Comparison of ENCODE assay signal across 1 cellular context in genomic region chr6:159520002-159520401, GRCh38.
TF ChIP-seq lines count a peak whose summit lies in the region.

No MANE protein-coding gene starts in this region.

TF ChIP-seq in K562, 482 proteins besides CTCF, POLR2A, EP300 and RAD21 (continued from another document):
- TF ChIP-seq FOXM1 (IDR thresholded peaks at IDR 0.05; ENCODE audit: low read depth) (no peak), FOXM1 (CRISPR knock-in tag; IDR thresholded peaks at IDR 0.05; ENCODE audit: low read depth) (no peak), SRF (CRISPR knock-in tag; IDR thresholded peaks at IDR 0.05) (no peak), RCOR1 (IDR thresholded peaks at IDR 0.05; ENCODE audit: borderline replicate concordance in 1 of 2, low read depth in 2 of 2, low read length in 2 of 2) (peak in 1 of 2 experiments; percentile 56; a peak in 2 of 4 replicates), ZNF174 (CRISPR knock-in tag; IDR thresholded peaks at IDR 0.05) (no peak), ZBTB1 (CRISPR knock-in tag; IDR thresholded peaks at IDR 0.05; ENCODE audit: borderline replicate concordance, low read depth) (no peak), TAL1 (IDR thresholded peaks at IDR 0.05) (peak; percentile 80), ARID1B (IDR thresholded peaks at IDR 0.05) (peak; percentile 79), PYGO2 (tag; IDR thresholded peaks at IDR 0.05) (no peak), XRCC4 (IDR thresholded peaks at IDR 0.05; ENCODE audit: extremely low read depth, insufficient read depth, insufficient read length) (no peak), BRD4 (IDR thresholded peaks at IDR 0.05) (no peak), WHSC1 (IDR thresholded peaks at IDR 0.05; ENCODE audit: low read length) (no peak), ZNF232 (CRISPR knock-in tag; IDR thresholded peaks at IDR 0.05) (no peak), ADNP (tag; IDR thresholded peaks at IDR 0.05) (no peak), KDM1A (IDR thresholded peaks at IDR 0.05) (peak; percentile 59 to 68), POLR2G (IDR thresholded peaks at IDR 0.05; ENCODE audit: low read depth, low read length) (no peak), NKRF (IDR thresholded peaks at IDR 0.05; ENCODE audit: borderline replicate concordance) (no peak)
